Comparison of ENCODE assay signal across 19 cellular contexts in the genomic region with DNA sequence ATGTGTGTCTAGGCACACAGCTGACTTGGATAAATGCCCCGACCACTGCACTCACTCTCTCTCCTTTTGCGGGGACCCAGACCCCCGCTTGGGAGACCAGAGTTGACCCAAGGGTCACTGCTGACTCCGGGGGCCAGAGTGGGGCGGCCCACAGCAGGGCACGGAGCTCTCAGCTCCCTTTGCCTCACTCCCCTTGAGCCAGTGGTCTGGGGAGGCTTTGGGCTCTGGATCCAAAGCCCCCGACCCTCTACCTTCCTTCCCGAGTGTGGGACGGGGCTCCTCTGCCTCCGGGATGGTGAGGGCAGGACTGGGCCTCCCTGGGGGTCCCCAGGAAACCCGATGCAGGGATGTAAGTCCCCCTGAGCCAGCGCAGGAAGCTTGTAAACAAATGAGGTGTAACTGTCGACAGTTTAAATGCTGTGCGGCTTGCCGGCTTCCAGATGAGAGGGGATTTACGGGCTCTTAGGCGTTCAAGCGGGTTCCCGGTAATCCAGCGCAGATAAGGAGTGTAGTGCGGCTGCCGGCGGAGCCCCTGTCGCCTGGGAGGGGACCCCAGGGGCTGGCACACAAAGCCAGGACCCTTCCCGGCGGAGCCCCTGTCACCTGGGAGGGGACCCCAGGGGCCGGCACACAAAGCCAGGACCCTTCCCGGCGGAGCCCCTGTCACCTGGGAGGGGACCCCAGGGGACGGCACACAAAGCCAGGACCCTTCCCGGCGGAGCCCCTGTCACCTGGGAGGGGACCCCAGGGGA. TPM values are rescaled to one million over a fixed set of nuclear protein-coding genes. Genes with fewer than 3 reads are reported as not detected.
"Had no signal": no experiment of that assay in that cellular context is flagged by ENCODE, and none has a peak within 500 bp of the region (broad histone marks: within the 10 kb centered on the region; RNA-seq: fewer than 3 reads in every experiment).

No MANE protein-coding gene starts in this region.

- H3K36me3 ChIP-seq: adrenal gland, right atrium auricular region, tibial nerve had no signal

- H3K4me3 Mint-ChIP-seq: activated CD4-positive, alpha-beta memory T cell treated with anti-CD3 and anti-CD28 coated beads, Interleukin-2, amount 10 ng/mL, durations not matched to agents 7 days and 5 days; activated CD4-positive, alpha-beta T cell treated with anti-CD3 and anti-CD28 coated beads for 36 hours; activated naive CD4-positive, alpha-beta T cell treated with anti-CD3 and anti-CD28 coated beads for 36 hours; activated T-helper 1 cell treated with anti-CD3 and anti-CD28 coated beads, Interleukin-12 subunit alpha, Interleukin-12 subunit beta, Interleukin-2, Interleukin-4 antibody, amounts not matched to agents 30 ng/mL and 10 ng/mL and 1 ng/mL, durations not matched to agents 14 hours and 24 hours and 36 hours; stimulated activated naive B cell treated with anti-CD40 and anti-IgM and Interleukin-4, amounts not matched to agents 10 μg/mL and 1 μg/mL and 100 μg/mL, for 72 hours; T-helper 2 cell treated with Interferon-gamma antibody and Interleukin-4, amounts not matched to agents 5 μg/mL and 100 μg/mL, for 36 hours had no signal

- H3K27me3 ChIP-seq: hepatocyte, right atrium auricular region had no signal

- H3K27me3 Mint-ChIP-seq: activated CD4-positive, alpha-beta memory T cell treated with anti-CD3 and anti-CD28 coated beads, Interleukin-2, amount 10 ng/mL, durations not matched to agents 7 days and 5 days; activated CD4-positive, alpha-beta T cell treated with anti-CD3 and anti-CD28 coated beads for 36 hours had no signal

- H3K4me1 ChIP-seq: adrenal gland, right atrium auricular region had no signal

- ATAC-seq: activated CD4-positive, alpha-beta T cell treated with anti-CD3 and anti-CD28 coated beads for 36 hours; stimulated activated naive B cell treated with anti-CD40 and anti-IgM and Interleukin-4, amounts not matched to agents 10 μg/mL and 1 μg/mL and 100 μg/mL, for 72 hours had no signal

- H3K4me3 ChIP-seq: adrenal gland, hepatocyte, right atrium auricular region, tibial nerve had no signal

- H3K4me2 ChIP-seq: hepatocyte had no signal

- H3K27ac ChIP-seq: adrenal gland, hepatocyte, right atrium auricular region, tibial nerve had no signal

- H3K36me3 Mint-ChIP-seq: stimulated activated naive B cell treated with anti-CD40 and anti-IgM and Interleukin-4, amounts not matched to agents 10 μg/mL and 1 μg/mL and 100 μg/mL, for 72 hours had no signal

- H3K27ac Mint-ChIP-seq: activated CD4-positive, alpha-beta memory T cell treated with anti-CD3 and anti-CD28 coated beads, Interleukin-2, amount 10 ng/mL, durations not matched to agents 7 days and 5 days; activated CD4-positive, alpha-beta T cell treated with anti-CD3 and anti-CD28 coated beads for 36 hours; activated naive CD4-positive, alpha-beta T cell treated with anti-CD3 and anti-CD28 coated beads for 36 hours; activated T-helper 1 cell treated with anti-CD3 and anti-CD28 coated beads, Interleukin-12 subunit alpha, Interleukin-12 subunit beta, Interleukin-2, Interleukin-4 antibody, amounts not matched to agents 30 ng/mL and 10 ng/mL and 1 ng/mL, durations not matched to agents 14 hours and 24 hours and 36 hours; stimulated activated naive B cell treated with anti-CD40 and anti-IgM and Interleukin-4, amounts not matched to agents 10 μg/mL and 1 μg/mL and 100 μg/mL, for 72 hours; T-helper 2 cell treated with Interferon-gamma antibody and Interleukin-4, amounts not matched to agents 5 μg/mL and 100 μg/mL, for 36 hours had no signal

- DNase-seq: activated CD4-positive, alpha-beta memory T cell treated with anti-CD3 and anti-CD28 coated beads, Interleukin-2, amount 10 ng/mL, durations not matched to agents 7 days and 5 days; activated CD4-positive, alpha-beta T cell treated with anti-CD3 and anti-CD28 coated beads for 36 hours; activated CD8-positive, alpha-beta memory T cell treated with anti-CD3 and anti-CD28 coated beads, Interleukin-2, amount 50 U/mL, for 4 hours; activated naive CD4-positive, alpha-beta T cell treated with anti-CD3 and anti-CD28 coated beads for 36 hours; adrenal gland; caudate nucleus; effector memory CD4-positive, alpha-beta T cell; stimulated activated CD4-positive, alpha-beta T cell treated with anti-CD3 and anti-CD28 coated beads, Interleukin-2, amount 100 ng/mL, for 24 hours; stimulated activated naive B cell treated with anti-CD40 and anti-IgM and Interleukin-4, amounts not matched to agents 10 μg/mL and 1 μg/mL and 100 μg/mL, for 72 hours; SW 1271 had no signal

- H3K9me3 Mint-ChIP-seq: activated CD4-positive, alpha-beta memory T cell treated with anti-CD3 and anti-CD28 coated beads, Interleukin-2, amount 10 ng/mL, durations not matched to agents 7 days and 5 days; activated naive CD4-positive, alpha-beta T cell treated with anti-CD3 and anti-CD28 coated beads for 36 hours; activated T-helper 1 cell treated with anti-CD3 and anti-CD28 coated beads, Interleukin-12 subunit alpha, Interleukin-12 subunit beta, Interleukin-2, Interleukin-4 antibody, amounts not matched to agents 30 ng/mL and 10 ng/mL and 1 ng/mL, durations not matched to agents 14 hours and 24 hours and 36 hours; stimulated activated naive B cell treated with anti-CD40 and anti-IgM and Interleukin-4, amounts not matched to agents 10 μg/mL and 1 μg/mL and 100 μg/mL, for 72 hours; T-helper 2 cell treated with Interferon-gamma antibody and Interleukin-4, amounts not matched to agents 5 μg/mL and 100 μg/mL, for 36 hours had no signal

- H3K4me1 Mint-ChIP-seq: stimulated activated naive B cell treated with anti-CD40 and anti-IgM and Interleukin-4, amounts not matched to agents 10 μg/mL and 1 μg/mL and 100 μg/mL, for 72 hours had no signal

- H3K9me3 ChIP-seq: adrenal gland, right atrium auricular region, tibial nerve had no signal

RNA-seq across cellular contexts. Expression of a gene that starts 7.4 kb away (rescaled TPM):
- total RNA-seq: activated CD4-positive, alpha-beta memory T cell treated with anti-CD3 and anti-CD28 coated beads, Interleukin-2, amount 10 ng/mL, durations not matched to agents 7 days and 5 days; activated CD4-positive, alpha-beta T cell treated with anti-CD3 and anti-CD28 coated beads for 36 hours; activated naive CD4-positive, alpha-beta T cell treated with anti-CD3 and anti-CD28 coated beads for 36 hours; activated T-helper 1 cell treated with anti-CD3 and anti-CD28 coated beads, Interleukin-12 subunit alpha, Interleukin-12 subunit beta, Interleukin-2, Interleukin-4 antibody, amounts not matched to agents 30 ng/mL and 10 ng/mL and 1 ng/mL, durations not matched to agents 14 hours and 24 hours and 36 hours; adrenal gland; epithelial cell of proximal tubule; hepatocyte; kidney epithelial cell; lower leg skin; right atrium auricular region; subcutaneous adipose tissue; tibial nerve had no signal

RNA-seq across cellular contexts. Expression of a gene that starts 40.3 kb away (rescaled TPM):
- total RNA-seq: activated T-helper 1 cell treated with anti-CD3 and anti-CD28 coated beads, Interleukin-12 subunit alpha, Interleukin-12 subunit beta, Interleukin-2, Interleukin-4 antibody, amounts not matched to agents 30 ng/mL and 10 ng/mL and 1 ng/mL, durations not matched to agents 14 hours and 24 hours and 36 hours had no signal
